17 cellular contexts compared by ENCODE assay signal in the genomic region with DNA sequence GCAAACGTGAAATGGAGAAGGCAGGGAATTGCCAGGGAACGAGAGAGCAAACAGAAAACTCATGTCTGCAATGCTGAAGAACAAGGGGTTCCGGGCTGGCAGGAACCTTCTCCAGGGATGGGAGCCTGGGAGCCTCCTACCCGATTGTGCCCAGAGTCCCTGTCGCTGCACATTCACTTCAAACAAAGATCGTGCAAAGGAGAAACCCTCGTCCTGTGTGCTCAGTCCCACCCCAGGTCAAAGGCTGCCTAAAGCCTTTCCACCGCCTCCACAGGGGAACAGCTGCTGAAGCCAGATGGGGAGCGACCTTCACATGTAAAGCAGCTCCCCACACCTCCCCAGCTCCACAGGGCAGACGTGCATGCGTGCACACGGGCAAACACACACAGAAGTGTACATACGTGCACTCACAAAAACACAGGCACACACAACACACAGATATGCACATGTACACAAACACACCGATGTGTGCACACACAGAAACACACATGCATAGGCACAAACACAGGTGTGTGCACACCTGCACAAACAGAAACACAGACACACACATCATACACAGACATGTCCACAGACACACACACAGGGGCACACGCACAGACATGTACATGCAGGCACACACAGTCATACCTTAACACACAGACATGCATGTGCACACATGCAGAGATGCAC.
DNase-seq lines count a peak whose midpoint lies in the region; ATAC-seq and FAIRE-seq lines count a peak whose summit lies in the region.
"Had no signal": no experiment of that assay in that cellular context is flagged by ENCODE, and none has a peak within 500 bp of the region (broad histone marks: within the 10 kb centered on the region; RNA-seq: fewer than 3 reads in every experiment).

No MANE protein-coding gene starts in this region.

- no peaks in the 10 kb centered on the region for H3K79me1 ChIP-seq in neuronal stem cell (ENCODE audit: low read depth, low read length)

- H2BK15ac ChIP-seq in neuronal stem cell (ENCODE audit: low read length): no peak overlapping the region

- H4K8ac ChIP-seq in neuronal stem cell (ENCODE audit: low read depth, low read length): no peak overlapping the region

- no peak overlapping the region for H3K4me3 ChIP-seq in neuronal stem cell (ENCODE audit: low read length in 2 of 2)

- peak overlapping the region; percentile 63 for H3K18ac ChIP-seq in neuronal stem cell (ENCODE audit: low read length)

- no peak overlapping the region for H3K27ac ChIP-seq in neuronal stem cell (replicated peaks; ENCODE audit: low read length)
- H3K27ac ChIP-seq: 22Rv1, HL-60 had no signal

- FAIRE-seq in urothelium cell line (lab: Jason Lieb, UNC): peak; percentile 81
- FAIRE-seq: GM12892, GM19239, H54 had no signal

- H3K4me2 ChIP-seq in neuronal stem cell (ENCODE audit: insufficient read depth, low read length, poor library complexity, severe bottlenecking): no peak overlapping the region

- no peak overlapping the region for H2AFZ ChIP-seq in neuronal stem cell (ENCODE audit: low read length)

- no peaks in the 10 kb centered on the region for H3K36me3 ChIP-seq in neuronal stem cell (replicated peaks in 1 of 2; ENCODE audit: control insufficient read depth in 2 of 2, insufficient read depth in 2 of 2, low read length in 2 of 2)

- WGBS in neuronal stem cell (ENCODE audit: extremely low coverage in 2 of 2, insufficient read length in 2 of 2, insufficient replicate concordance in 1 of 2), 2 donors: no CpG with 5 or more reads among the region's 15 CpGs

- H3K4me1 ChIP-seq in neuronal stem cell (ENCODE audit: control insufficient read depth in 2 of 2, insufficient read depth in 1 of 2, low read depth in 1 of 2, low read length in 2 of 2): peaks cover 0 to 6% of the 10 kb centered on the region in 2 donors

- no peak overlapping the region for H2BK12ac ChIP-seq in neuronal stem cell (ENCODE audit: low read length)

- no peaks in the 10 kb centered on the region for H3K27me3 ChIP-seq in neuronal stem cell (ENCODE audit: control insufficient read depth in 3 of 3, insufficient read depth in 3 of 3, low read depth in 1 of 3, low read length in 3 of 3)

- H2BK5ac ChIP-seq in neuronal stem cell (ENCODE audit: low read length): no peak overlapping the region

- peaks cover 0 to 6% of the 10 kb centered on the region in 2 donors for H3K9me3 ChIP-seq in neuronal stem cell (replicated peaks in 1 of 2; ENCODE audit: control insufficient read depth in 2 of 2, insufficient read depth in 1 of 2, low read depth in 1 of 2, low read length in 2 of 2)

- no peak overlapping the region for H3K4ac ChIP-seq in neuronal stem cell (ENCODE audit: low read length)

- DNase-seq in activated effector memory CD4-positive, alpha-beta T cell treated with anti-CD3 and anti-CD28 coated beads, Interleukin-2, amount 50 U/mL, for 16 hours: peak; percentile 38
- DNase-seq in activated effector memory CD4-positive, alpha-beta T cell treated with Interleukin-2 at 50 U/mL for 16 hours: no peak
- DNase-seq in left lobe of liver (ENCODE audit: low spot score): peak; percentile 19
- no peak for DNase-seq in neuronal stem cell (ENCODE audit: low spot score)
- DNase-seq in urothelium cell line (ENCODE audit: low spot score): no peak
- DNase-seq in HuH-7 (ENCODE audit: low spot score): no peak
- no peak for DNase-seq in activated CD4-positive, CD25-positive, alpha-beta regulatory T cell treated with anti-CD3 and anti-CD28 coated beads, Interleukin-2, amount 50 U/mL, for 72 hours
- DNase-seq: COR-L47, DND-41, GDM1 had no signal

- ATAC-seq in left lobe of liver (no peak), HG03354 (IDR thresholded peaks at IDR 0.05; ENCODE audit: poor library complexity, severe bottlenecking, unreplicated experiment) (no peak)
- ATAC-seq: CD8-positive, alpha-beta T cell had no signal

- peak overlapping the region; percentile 75 for H3K9ac ChIP-seq in neuronal stem cell (ENCODE audit: low read depth, low read length, poor library complexity)

- H3K23ac ChIP-seq in neuronal stem cell (ENCODE audit: low read depth, low read length, poor library complexity): no peak overlapping the region

- no peak overlapping the region for H3K14ac ChIP-seq in neuronal stem cell (ENCODE audit: low read length)

- no peak overlapping the region for H2BK120ac ChIP-seq in neuronal stem cell (ENCODE audit: low read depth, low read length)

- no peak overlapping the region for H2AK5ac ChIP-seq in neuronal stem cell (ENCODE audit: low read depth, low read length)

- no peak overlapping the region for H4K91ac ChIP-seq in neuronal stem cell (ENCODE audit: low read depth, low read length, poor library complexity)

Comparison
In these comparisons a context has a peak if more than half of its experiments do, and no peak if none do; other contexts are left out.
1. DNase-seq: peak in activated effector memory CD4-positive, alpha-beta T cell treated with anti-CD3 and anti-CD28 coated beads, Interleukin-2, amount 50 U/mL, for 16 hours (single experiment) and left lobe of liver (single experiment); none in activated effector memory CD4-positive, alpha-beta T cell treated with Interleukin-2 at 50 U/mL for 16 hours (single experiment), neuronal stem cell (single experiment), urothelium cell line (single experiment), HuH-7 (single experiment) and activated CD4-positive, CD25-positive, alpha-beta regulatory T cell treated with anti-CD3 and anti-CD28 coated beads, Interleukin-2, amount 50 U/mL, for 72 hours (single experiment).